In genomic region chr6:34630040-34630439, GRCh38 we compare ENCODE assay signal across 11 cellular contexts.
DNase-seq lines count a peak whose midpoint lies in the region; ATAC-seq, FAIRE-seq and TF ChIP-seq lines count a peak whose summit lies in the region.
"Had no signal": no experiment of that assay in that cellular context is flagged by ENCODE, and none has a peak within 500 bp of the region (broad histone marks: within the 10 kb centered on the region; RNA-seq: fewer than 3 reads in every experiment).

No MANE protein-coding gene starts in this region.

- H3K79me1 ChIP-seq in IMR-90 (ENCODE audit: low read depth in 1 of 2, low read length in 2 of 2): peaks cover 20 to 49% of the 10 kb centered on the region in 2 experiments

- H3K14ac ChIP-seq in IMR-90 (replicated peaks; ENCODE audit: low read depth, low read length): peak overlapping the region; percentile 83; the same call in 1 of the 2 replicates

- H3K18ac ChIP-seq in IMR-90 (ENCODE audit: low read depth, low read length): peak overlapping the region; percentile 27; the same call in 1 of the 2 replicates

- ATAC-seq in IMR-90 (ENCODE audit: low read depth) (peak; percentile 93), HG03354 (IDR thresholded peaks at IDR 0.05; ENCODE audit: poor library complexity, severe bottlenecking, unreplicated experiment) (no peak), GM21723 (IDR thresholded peaks at IDR 0.05; ENCODE audit: unreplicated experiment) (no peak)

- H3K4me1 ChIP-seq in IMR-90 (ENCODE audit: control insufficient read depth, insufficient read depth, low read length): peaks cover 5% of the 10 kb centered on the region; the same call in 1 of the 2 replicates

- TF ChIP-seq POLR2A in IMR-90 (IDR thresholded peaks at IDR 0.05; ENCODE audit: low read depth, low read length): no peak

- CTCF ChIA-PET in IMR-90 (lab: Yijun Ruan, JAX): no interaction called here

- 100% methylated on average over 2 of the region's 6 CpGs; no CpG with 5 or more reads in 1 of the 2 experiments for WGBS in IMR-90 (ENCODE audit: extremely low coverage in 2 of 2, insufficient read length in 1 of 2), 2 experiments

- H3K56ac ChIP-seq in IMR-90 (ENCODE audit: extremely low read depth, insufficient read depth, low read length): 0 out of 2 replicates have a peak overlapping the region, but pooled peaks have one; percentile 35

- H3K4ac ChIP-seq in IMR-90 (ENCODE audit: low read depth, low read length): peak overlapping the region; percentile 93; the same call in 1 of the 2 replicates

- H3K4me3 ChIP-seq in IMR-90 (ENCODE audit: insufficient read depth, low read depth, low read length): no peak overlapping the region
- H3K4me3 ChIP-seq in bronchial epithelial cell (ENCODE audit: low read depth, low read length): no peak overlapping the region

- H4K5ac ChIP-seq in IMR-90 (ENCODE audit: low read depth, low read length): peak overlapping the region; percentile 73; the same call in 1 of the 2 replicates

- H2AK9ac ChIP-seq in IMR-90 (replicated peaks; ENCODE audit: low read depth, low read length, poor library complexity): peak overlapping the region; percentile 62

- TF ChIP-seq RAD21 in IMR-90 (IDR thresholded peaks at IDR 0.05; ENCODE audit: low read length): no peak

- no peak for FAIRE-seq in bronchial epithelial cell (lab: Jason Lieb, UNC)

- peak overlapping the region; percentile 79; the same call in 1 of the 2 replicates for H2BK20ac ChIP-seq in IMR-90 (ENCODE audit: low read depth, low read length)

- peak overlapping the region; percentile 77 for H2AK5ac ChIP-seq in IMR-90 (ENCODE audit: low read depth, low read length)

- peak; percentile 50 for DNase-seq in AG08396 (ENCODE audit: low spot score)
- peak; percentile 98 for DNase-seq in IMR-90
- peak; percentile 96 for DNase-seq in bronchial epithelial cell (ENCODE audit: low read depth)
- peak; percentile 67 for DNase-seq in kidney glomerular epithelial cell (lab: John Stamatoyannopoulos, UW)
- no peak for DNase-seq in CD1c-positive myeloid dendritic cell (ENCODE audit: extremely low spot score)
- DNase-seq in stimulated activated naive CD4-positive, alpha-beta T cell (lab: John Stamatoyannopoulos, UW): no peak
- DNase-seq: CD4-positive, alpha-beta T cell; effector CD8-positive, alpha-beta T cell; posterior cingulate gyrus had no signal

- H2AFZ ChIP-seq in IMR-90 (replicated peaks; ENCODE audit: low read length, poor library complexity): no peak overlapping the region

- H4K20me1 ChIP-seq in IMR-90 (ENCODE audit: insufficient read depth, low read length): no peaks in the 10 kb centered on the region

- dilution Hi-C loops in IMR-90 (cut with HindIII; ENCODE audit: low sequenced_read_pairs, unreplicated experiment): no loop called here

- H3K36me3 ChIP-seq in IMR-90 (ENCODE audit: control insufficient read depth, insufficient read depth, low read length) (no peaks in the 10 kb centered on the region; the same call in none of the 2 replicates), bronchial epithelial cell (ENCODE audit: control insufficient read depth, insufficient read depth, low read length) (no peaks in the 10 kb centered on the region)

- H2BK5ac ChIP-seq in IMR-90 (ENCODE audit: low read depth, low read length, poor library complexity, severe bottlenecking): peak overlapping the region; percentile 82

- H3K27ac ChIP-seq in IMR-90 (ENCODE audit: insufficient read depth, low read length): peak overlapping the region; percentile 76

- peak overlapping the region; percentile 81 for H4K91ac ChIP-seq in IMR-90 (ENCODE audit: insufficient read depth, low read depth, low read length)

- in situ Hi-C loops in IMR-90 (cut with MboI; ENCODE audit: low sequenced_read_pairs): no loop called here

- H3K9ac ChIP-seq in IMR-90 (ENCODE audit: low read depth, low read length): no peak overlapping the region

- intact Hi-C loops in IMR-90 (cut with micrococcal nuclease): no loop called here

- H4K8ac ChIP-seq in IMR-90 (ENCODE audit: low read depth in 2 of 2, low read length in 2 of 2): peak overlapping the region; percentile 85 to 91

- no peaks in the 10 kb centered on the region for H3K27me3 ChIP-seq in IMR-90 (ENCODE audit: control insufficient read depth, insufficient read depth, low read length)
- no peaks in the 10 kb centered on the region for H3K27me3 ChIP-seq in bronchial epithelial cell (ENCODE audit: control insufficient read depth, insufficient read depth, low read length)

- H3K9me3 ChIP-seq in IMR-90 (ENCODE audit: control insufficient read depth, insufficient read depth, low read length): no peaks in the 10 kb centered on the region

- 0 out of 2 replicates have a peak overlapping the region, but pooled peaks have one; percentile 12 for H3K4me2 ChIP-seq in IMR-90 (ENCODE audit: low read depth, low read length)

- no TSS peak for BruUV-seq in IMR-90 (replicated peaks; lab: Mats Ljungman, UMichigan)

- POLR2A ChIA-PET in IMR-90 (lab: Charles Lee; ENCODE audit: unreplicated experiment): no interaction called here

- peak overlapping the region; percentile 97; the same call in 1 of the 3 replicates for H2BK15ac ChIP-seq in IMR-90 (ENCODE audit: low read depth, low read length)

- no peak for TF ChIP-seq CTCF in IMR-90 (conservative IDR thresholded peaks at IDR 0.05; ENCODE audit: low read depth, low read length)
- TF ChIP-seq CTCF in bronchial epithelial cell (IDR thresholded peaks at IDR 0.05; ENCODE audit: insufficient read depth, low read length, severe bottlenecking): no peak

- peak overlapping the region; percentile 96 for H2BK120ac ChIP-seq in IMR-90 (ENCODE audit: low read depth, low read length)

- H3K9me1 ChIP-seq in IMR-90 (ENCODE audit: insufficient read depth, low read length): peaks cover 3% of the 10 kb centered on the region; the same call in 1 of the 2 replicates

- no peak overlapping the region for H3K23ac ChIP-seq in IMR-90 (ENCODE audit: low read depth, low read length)

TF ChIP-seq in IMR-90, 13 proteins besides CTCF, POLR2A, EP300 and RAD21:
- TF ChIP-seq SMC3 (IDR thresholded peaks at IDR 0.05; ENCODE audit: low read depth, low read length): no peak
- peak; percentile 43; the same call in 1 of the 2 replicates for TF ChIP-seq MXI1 (IDR thresholded peaks at IDR 0.05; ENCODE audit: borderline replicate concordance, low read depth, low read length)
- TF ChIP-seq BHLHE40 (IDR thresholded peaks at IDR 0.05; ENCODE audit: low read depth, low read length): peak; percentile 79
- peak; percentile 67 for TF ChIP-seq FOS (IDR thresholded peaks at IDR 0.05; ENCODE audit: low read depth, low read length)

Comparison
In these comparisons a context has a peak if more than half of its experiments do, and no peak if none do; other contexts are left out.
1. DNase-seq: peak in AG08396 (single experiment), IMR-90 (single experiment), bronchial epithelial cell (single experiment) and kidney glomerular epithelial cell (single experiment); none in CD1c-positive myeloid dendritic cell (single experiment) and stimulated activated naive CD4-positive, alpha-beta T cell (0 of 6).